ENCODE assay signal across 16 cellular contexts in the genomic region with DNA sequence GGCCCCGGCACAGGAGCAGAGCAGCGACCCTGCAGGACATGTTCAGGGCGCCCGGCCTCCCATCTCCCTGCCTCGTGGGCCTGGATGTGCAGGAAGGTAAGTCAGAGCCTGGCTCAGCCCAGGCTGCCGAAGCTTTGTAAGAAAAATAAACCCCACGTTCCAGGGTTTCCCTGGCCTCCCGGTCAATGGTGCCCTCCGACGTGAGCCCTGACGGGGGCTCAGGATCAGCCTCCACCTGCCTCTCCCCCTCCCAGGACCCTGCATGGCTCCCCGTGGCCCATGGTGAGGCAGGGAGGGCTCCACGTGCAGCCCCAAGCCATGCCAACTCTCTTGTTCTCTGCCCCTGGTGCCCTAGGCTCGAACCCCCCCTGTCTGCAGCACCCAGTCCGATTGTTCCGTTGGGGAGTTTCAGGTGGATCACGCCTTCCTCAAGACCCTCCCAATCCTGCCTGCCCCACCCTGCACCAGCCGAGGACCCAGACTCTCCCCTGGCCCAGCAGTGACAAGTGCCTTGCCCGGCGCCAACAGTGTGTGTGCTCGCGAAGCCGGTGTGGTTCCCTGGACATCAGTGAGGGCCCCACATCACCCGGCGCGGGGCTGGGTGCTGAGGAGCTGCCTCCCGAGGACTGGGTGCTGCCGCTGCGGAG.
DNase-seq lines count a peak whose midpoint lies in the region; ATAC-seq, FAIRE-seq and TF ChIP-seq lines count a peak whose summit lies in the region.
"Had no signal": no experiment of that assay in that cellular context is flagged by ENCODE, and none has a peak within 500 bp of the region (broad histone marks: within the 10 kb centered on the region; RNA-seq: fewer than 3 reads in every experiment).

No MANE protein-coding gene starts in this region.

- H3K36me3 Mint-ChIP-seq in GM23338 (ENCODE audit: low read depth) (no peaks in the 10 kb centered on the region), mesothelial cell of epicardium (no peaks in the 10 kb centered on the region)
- H3K36me3 Mint-ChIP-seq: CD8-positive, alpha-beta memory T cell had no signal

- H3K9ac ChIP-seq in H1 (replicated peaks in 1 of 4; ENCODE audit: extremely low read depth in 1 of 4, low read depth in 3 of 4, low read length in 3 of 4), result no peak overlapping the region
- H3K9ac ChIP-seq: BLaER1 had no signal

- no peak overlapping the region for H3K4me3 ChIP-seq in A549
- H3K4me3 ChIP-seq in GM23338, result no peak overlapping the region
- H3K4me3 ChIP-seq in H1 (ENCODE audit: extremely low read depth in 1 of 4, insufficient read depth in 2 of 4, low read depth in 3 of 4, low read length in 4 of 4), result no peak overlapping the region
- H3K4me3 ChIP-seq in lower leg skin (ENCODE audit: low read depth, poor library complexity, severe bottlenecking), result no peak overlapping the region
- H3K4me3 ChIP-seq: BLaER1 had no signal

- H3K27ac Mint-ChIP-seq in GM23338, result no peak overlapping the region
- peak overlapping the region; percentile 30 for H3K27ac Mint-ChIP-seq in mesothelial cell of epicardium
- H3K27ac Mint-ChIP-seq: CD8-positive, alpha-beta memory T cell had no signal

- no peak for TF ChIP-seq CTCF in A549 (IDR thresholded peaks at IDR 0.05)
- TF ChIP-seq CTCF in GM23338 (conservative IDR thresholded peaks at IDR 0.05; ENCODE audit: low read depth in 2 of 2), result no peak
- TF ChIP-seq CTCF in H1 (IDR thresholded peaks at IDR 0.05; ENCODE audit: control extremely low read depth in 1 of 3, insufficient read depth in 1 of 3, low read depth in 1 of 3, low read length in 3 of 3), result no peak
- TF ChIP-seq CTCF in mesothelial cell of epicardium (IDR thresholded peaks at IDR 0.05; ENCODE audit: unreplicated experiment), result no peak
- TF ChIP-seq CTCF in lower leg skin (IDR thresholded peaks at IDR 0.05), result no peak

- DNase-seq in A549 (ENCODE audit: low read depth in 1 of 2, low spot score in 1 of 2), result no peak
- DNase-seq in GM23338 (ENCODE audit: low spot score), result no peak
- peak in 1 of 2 experiments; percentile 60 for DNase-seq in H1 (ENCODE audit: low read depth in 1 of 2, low spot score in 2 of 2)
- no peak for DNase-seq in mesothelial cell of epicardium (ENCODE audit: low spot score in 2 of 2, unreplicated experiment in 2 of 2)
- no peak for DNase-seq in left lobe of liver (ENCODE audit: low spot score)
- DNase-seq in lower leg skin (ENCODE audit: low spot score in 2 of 2), result no peak
- no peak for DNase-seq in stimulated activated CD4-positive, alpha-beta T cell treated with anti-CD3 and anti-CD28 coated beads, Interleukin-4, amount 100 ng/mL, for 1 hour
- DNase-seq: AML-193; Caco-2; CD8-positive, alpha-beta memory T cell; DND-41; GDM1 had no signal

- H3K18ac ChIP-seq in H1 (ENCODE audit: extremely low read depth, low read length), result peak overlapping the region; percentile 87

- H3K27me3 ChIP-seq in GM23338 (ENCODE audit: insufficient read depth) (peaks cover 3% of the 10 kb centered on the region; the same call in 1 of the 2 replicates), H1 (replicated peaks in 1 of 4; ENCODE audit: control insufficient read depth in 3 of 4, extremely low read depth in 1 of 4, insufficient read depth in 3 of 4, low read length in 3 of 4) (peaks cover 0 to 3% (median 0%) of the 10 kb centered on the region in 4 experiments; a peak in 3 of 7 replicates)
- H3K27me3 ChIP-seq: BLaER1 had no signal

- peak overlapping the region; percentile 84; the same call in 1 of the 2 replicates for H2BK12ac ChIP-seq in H1 (ENCODE audit: low read depth, low read length)

- TF ChIP-seq POLR2A in A549 (IDR thresholded peaks at IDR 0.05; ENCODE audit: low read length) (no peak), H1 (IDR thresholded peaks at IDR 0.05; ENCODE audit: control extremely low read depth in 1 of 2, low read depth in 2 of 2, low read length in 2 of 2) (no peak), lower leg skin (IDR thresholded peaks at IDR 0.05) (no peak)

- H2BK15ac ChIP-seq in H1 (ENCODE audit: low read length), result peak overlapping the region; percentile 72; the same call in 1 of the 2 replicates

- H3K9me3 Mint-ChIP-seq in GM23338 (peaks cover 3% of the 10 kb centered on the region; the same call in 1 of the 3 replicates), mesothelial cell of epicardium (no peaks in the 10 kb centered on the region)
- H3K9me3 Mint-ChIP-seq: CD8-positive, alpha-beta memory T cell had no signal

- H2BK120ac ChIP-seq in H1 (replicated peaks; ENCODE audit: low read depth, low read length), result peak overlapping the region; percentile 43

- H3K4ac ChIP-seq in H1 (replicated peaks; ENCODE audit: insufficient read length, low read depth, low read length), result peak overlapping the region; percentile 85

- no peaks in the 10 kb centered on the region for H3K79me2 ChIP-seq in GM23338 (replicated peaks; ENCODE audit: insufficient read depth)
- H3K79me2 ChIP-seq in H1 (ENCODE audit: control insufficient read depth in 1 of 2, insufficient read depth in 2 of 2, low read length in 2 of 2), result no peaks in the 10 kb centered on the region

- peak; percentile 43 to 55; a peak in 3 of 6 replicates for ATAC-seq in A549
- peak; percentile 45 for ATAC-seq in GM23338
- no peak for ATAC-seq in left lobe of liver
- no peak for ATAC-seq in GM21381 (IDR thresholded peaks at IDR 0.05; ENCODE audit: unreplicated experiment)

- WGBS in A549 (ENCODE audit: missing lambda C conversion rate), result 65% methylated on average over 27 of the region's 29 CpGs
- 85% methylated on average over 29 of the region's 29 CpGs; no CpG with 5 or more reads in 1 of the 2 experiments for WGBS in H1 (ENCODE audit: extremely low coverage in 1 of 2, insufficient coverage in 1 of 2, insufficient read length in 1 of 2, insufficient replicate concordance in 2 of 2, low coverage in 1 of 2, low lambda C conversion rate in 2 of 2, missing lambda C conversion rate in 1 of 2), 2 experiments
- WGBS in lower leg skin, 2 donors, result 82 to 87% methylated on average over 20 to 26 of the region's 29 CpGs

- no peak overlapping the region for H3K23ac ChIP-seq in H1 (ENCODE audit: insufficient read length)

- H2AFZ ChIP-seq in GM23338 (no peak overlapping the region), H1 (ENCODE audit: low read length) (no peak overlapping the region)

- no peaks in the 10 kb centered on the region for H3K79me1 ChIP-seq in H1 (ENCODE audit: low read depth, low read length)

- H3K27me3 Mint-ChIP-seq in GM23338 (ENCODE audit: insufficient read depth, low read depth, poor library complexity) (peaks cover 12% of the 10 kb centered on the region), mesothelial cell of epicardium (ENCODE audit: low read depth) (no peaks in the 10 kb centered on the region)

- no peak for FAIRE-seq in A549 (lab: Jason Lieb, UNC)
- FAIRE-seq in H1 (lab: Jason Lieb, UNC), result no peak
- FAIRE-seq: GM12892, GM19239 had no signal

- intact Hi-C loops in lower leg skin (cut with DNase I; ENCODE audit: low total_unique reads), result no loop called here

- CTCF ChIA-PET in A549 (lab: Yijun Ruan, JAX), result interaction anchor here (1.0 to 1.2 kb wide), 2 partner anchors 17 to 124 kb away, joined by 3 read pairs; no protein-coding TSS in a partner anchor
- CTCF ChIA-PET in H1 (lab: Charles Lee; ENCODE audit: partially characterized antibody), result interaction anchor here (0.7 to 1.4 kb wide), 3 partner anchors 10 to 60 kb away, joined by 3 to 4 read pairs (median 3); no protein-coding TSS in a partner anchor

- TF ChIP-seq RAD21 in A549 (conservative IDR thresholded peaks at IDR 0.05 in 1 of 2, IDR thresholded peaks at IDR 0.05 in 1 of 2), result no peak
- TF ChIP-seq RAD21 in H1 (IDR thresholded peaks at IDR 0.05 in 1 of 2, conservative IDR thresholded peaks at IDR 0.05 in 1 of 2; ENCODE audit: low read depth in 2 of 2, low read length in 2 of 2), result no peak

- POLR2A ChIA-PET in A549 (lab: Yijun Ruan, JAX), result no interaction called here
- POLR2A ChIA-PET in H1 (lab: Charles Lee; ENCODE audit: partially characterized antibody), result interaction anchor here (1.1 kb wide), 1 partner anchor 9 kb away, joined by 3 read pairs; no protein-coding TSS in a partner anchor

- H3K4me3 Mint-ChIP-seq in GM23338 (no peak overlapping the region), mesothelial cell of epicardium (no peak overlapping the region)
- H3K4me3 Mint-ChIP-seq: CD8-positive, alpha-beta memory T cell had no signal

- H3K9me2 ChIP-seq in GM23338 (ENCODE audit: insufficient read depth), result no peaks in the 10 kb centered on the region

- H3K27ac ChIP-seq in A549, result no peak overlapping the region
- H3K27ac ChIP-seq in GM23338 (ENCODE audit: low read depth), result no peak overlapping the region
- H3K27ac ChIP-seq in H1 (ENCODE audit: low read depth, low read length), result no peak overlapping the region
- H3K27ac ChIP-seq: BLaER1 had no signal

- no peaks in the 10 kb centered on the region for H4K20me1 ChIP-seq in GM23338 (replicated peaks; ENCODE audit: insufficient read depth)
- peaks cover 0 to 10% of the 10 kb centered on the region in 2 experiments for H4K20me1 ChIP-seq in H1 (replicated peaks in 1 of 2; ENCODE audit: control insufficient read depth in 1 of 2, insufficient read depth in 2 of 2, low read length in 2 of 2)
- H4K20me1 ChIP-seq: BLaER1 had no signal

- no peak overlapping the region for H3K4me2 ChIP-seq in A549
- H3K4me2 ChIP-seq in GM23338, result no peak overlapping the region
- H3K4me2 ChIP-seq in H1 (ENCODE audit: insufficient read depth in 1 of 2, low read depth in 2 of 2, low read length in 2 of 2), result no peak overlapping the region
- H3K4me2 ChIP-seq: BLaER1 had no signal

- no peak overlapping the region for H3K56ac ChIP-seq in H1 (replicated peaks; ENCODE audit: insufficient read length, low read depth, low read length)

- H2BK5ac ChIP-seq in H1 (ENCODE audit: low read depth, low read length), result peak overlapping the region; percentile 44; the same call in 1 of the 2 replicates

- no peaks in the 10 kb centered on the region for H3F3A ChIP-seq in GM23338 (replicated peaks; ENCODE audit: low read depth)

- no peak overlapping the region for H4K5ac ChIP-seq in H1 (ENCODE audit: insufficient read length, low read depth, low read length)

- 0 out of 2 replicates have a peak overlapping the region, but pooled peaks have one; percentile 15 for H4K8ac ChIP-seq in H1 (ENCODE audit: extremely low read depth, insufficient read depth, low read length)

- H3K4me1 ChIP-seq in A549 (no peaks in the 10 kb centered on the region), GM23338 (ENCODE audit: insufficient read depth) (peaks cover 2% of the 10 kb centered on the region; the same call in 1 of the 2 replicates), H1 (replicated peaks in 1 of 4; ENCODE audit: control insufficient read depth in 3 of 4, insufficient read depth in 4 of 4, low read length in 3 of 4) (peaks cover 0 to 16% (median 3%) of the 10 kb centered on the region in 4 experiments; a peak in 5 of 7 replicates)

- peak overlapping the region; percentile 89 for H4K91ac ChIP-seq in H1 (replicated peaks; ENCODE audit: insufficient read length, low read length)

- H3K23me2 ChIP-seq in H1 (ENCODE audit: low read depth, low read length), result peaks cover 15% of the 10 kb centered on the region; the same call in 1 of the 2 replicates

- H3K4me1 Mint-ChIP-seq in GM23338 (peaks cover 11% of the 10 kb centered on the region), mesothelial cell of epicardium (peaks cover 20% of the 10 kb centered on the region)

- no peak overlapping the region for H3K14ac ChIP-seq in H1 (ENCODE audit: insufficient read length)

- TF ChIP-seq EP300 in A549 (IDR thresholded peaks at IDR 0.05), result no peak
- no peak for TF ChIP-seq EP300 in H1 (IDR thresholded peaks at IDR 0.05; ENCODE audit: borderline replicate concordance in 1 of 2, low read depth in 2 of 2, low read length in 2 of 2)

- no peaks in the 10 kb centered on the region for H3K9me3 ChIP-seq in A549
- H3K9me3 ChIP-seq in H1 (ENCODE audit: insufficient read depth in 2 of 2, low read depth in 1 of 2, low read length in 1 of 2), result peaks cover 0 to 4% of the 10 kb centered on the region in 2 experiments; a peak in 1 of 4 replicates
- H3K9me3 ChIP-seq: BLaER1, Caco-2 had no signal

- no peaks in the 10 kb centered on the region for H3K36me3 ChIP-seq in GM23338 (ENCODE audit: insufficient read depth)
- no peaks in the 10 kb centered on the region for H3K36me3 ChIP-seq in H1 (ENCODE audit: control insufficient read depth in 2 of 4, insufficient read depth in 4 of 4, low read length in 3 of 4)
- H3K36me3 ChIP-seq: BLaER1 had no signal

- peak overlapping the region; percentile 90; the same call in 1 of the 2 replicates for H2BK20ac ChIP-seq in H1 (ENCODE audit: low read length)

- H2AK5ac ChIP-seq in H1 (ENCODE audit: low read depth, low read length), result no peak overlapping the region; the same call in 1 of the 2 replicates

Comparison
In these comparisons a context has a peak if more than half of its experiments do, and no peak if none do; other contexts are left out.
1. ATAC-seq: peak in A549 (2 of 2) and GM23338 (single experiment); none in left lobe of liver (single experiment) and GM21381 (single experiment).